3 cellular contexts compared by ENCODE assay signal in genomic region chr5:180811012-180811622, GRCh38.
A peak's percentile ranks its signal among the peaks of the same experiment; 100 is the strongest.
TF ChIP-seq lines count a peak whose summit lies in the region.

No MANE protein-coding gene starts in this region.

TF ChIP-seq in A549, 52 proteins besides CTCF, POLR2A, EP300 and RAD21:
- TF ChIP-seq EHMT2 (IDR thresholded peaks at IDR 0.05; ENCODE audit: low read depth) = no peak
- no peak for TF ChIP-seq ELK1 (IDR thresholded peaks at IDR 0.05; ENCODE audit: low read depth, low read length)
- TF ChIP-seq CBX2 (IDR thresholded peaks at IDR 0.05; ENCODE audit: borderline replicate concordance, low read depth) = no peak
- TF ChIP-seq MAFK (IDR thresholded peaks at IDR 0.05; ENCODE audit: partially characterized antibody) = no peak
- TF ChIP-seq ZFP36 (IDR thresholded peaks at IDR 0.05; ENCODE audit: borderline replicate concordance, partially characterized antibody) = no peak
- no peak for TF ChIP-seq CHD2 (IDR thresholded peaks at IDR 0.05; ENCODE audit: low read length, partially characterized antibody)
- no peak for TF ChIP-seq CBX8 (IDR thresholded peaks at IDR 0.05)
- no peak; the same call in 2 of the 3 replicates for TF ChIP-seq SMC3 (IDR thresholded peaks at IDR 0.05)
- TF ChIP-seq ZNF302 (CRISPR knock-in tag; IDR thresholded peaks at IDR 0.05) = no peak
- no peak for TF ChIP-seq TFCP2L1 (CRISPR knock-in tag; IDR thresholded peaks at IDR 0.05)
- TF ChIP-seq KDM5A (IDR thresholded peaks at IDR 0.05) = no peak
- TF ChIP-seq BCL3 (IDR thresholded peaks at IDR 0.05) = no peak
- TF ChIP-seq TP53 (CRISPR knock-in tag; IDR thresholded peaks at IDR 0.05) = no peak
- no peak for TF ChIP-seq FOSB (CRISPR knock-in tag; IDR thresholded peaks at IDR 0.05)

TF ChIP-seq in HEK293T, 16 proteins besides CTCF, POLR2A, EP300 and RAD21:
- peak; percentile 55 for TF ChIP-seq L3MBTL2 (conservative IDR thresholded peaks at IDR 0.05)
- TF ChIP-seq LEF1 (IDR thresholded peaks at IDR 0.05; ENCODE audit: borderline replicate concordance) = no peak
- no peak for TF ChIP-seq TARDBP (IDR thresholded peaks at IDR 0.05)

TF ChIP-seq in K562, 482 proteins besides CTCF, POLR2A, EP300 and RAD21 (continues in another document):
- TF ChIP-seq HES1 (IDR thresholded peaks at IDR 0.05; ENCODE audit: low read depth) (no peak), EGR1 (conservative IDR thresholded peaks at IDR 0.05) (0 out of 2 replicates have a peak, but pooled peaks have one; percentile 29), CAMTA2 (CRISPR knock-in tag; conservative IDR thresholded peaks at IDR 0.05) (no peak), HDAC3 (IDR thresholded peaks at IDR 0.05; ENCODE audit: borderline replicate concordance, partially characterized antibody) (no peak), AFF1 (IDR thresholded peaks at IDR 0.05; ENCODE audit: low read depth in 1 of 2, partially characterized antibody in 2 of 2) (peak in 1 of 2 experiments; percentile 20), TAF7 (tag; IDR thresholded peaks at IDR 0.05) (no peak), PTBP1 (IDR thresholded peaks at IDR 0.05; ENCODE audit: low read depth, low read length) (no peak), ZNF217 (CRISPR knock-in tag; IDR thresholded peaks at IDR 0.05) (no peak), BHLHE40 (IDR thresholded peaks at IDR 0.05; ENCODE audit: low read length) (0 out of 2 replicates have a peak, but pooled peaks have one; percentile 2), ZNF316 (IDR thresholded peaks at IDR 0.05) (0 out of 2 replicates have a peak, but pooled peaks have one; percentile 6), STAT5B (CRISPR knock-in tag; IDR thresholded peaks at IDR 0.05) (no peak), FOSL1 (tag; conservative IDR thresholded peaks at IDR 0.05) (0 out of 2 replicates have a peak, but pooled peaks have one; percentile 6), KAT2B (IDR thresholded peaks at IDR 0.05; ENCODE audit: low read depth, low read length) (no peak), NFE2L1 (tag; IDR thresholded peaks at IDR 0.05; ENCODE audit: borderline replicate concordance, low read depth) (no peak), SP1 (CRISPR knock-in tag; IDR thresholded peaks at IDR 0.05) (no peak), FOXO4 (CRISPR knock-in tag; IDR thresholded peaks at IDR 0.05) (no peak), CEBPG (CRISPR knock-in tag; IDR thresholded peaks at IDR 0.05) (no peak), CEBPG (tag; conservative IDR thresholded peaks at IDR 0.05 in 1 of 2, IDR thresholded peaks at IDR 0.05 in 1 of 2) (0 out of 4 replicates have a peak, but pooled peaks of 1 of the 2 experiments have one; percentile 11), PBX2 (CRISPR knock-in tag; IDR thresholded peaks at IDR 0.05; ENCODE audit: low read depth) (no peak), PBX2 (tag; conservative IDR thresholded peaks at IDR 0.05; ENCODE audit: low read depth) (no peak), PCBP2 (IDR thresholded peaks at IDR 0.05; ENCODE audit: low read depth, low read length, poor library complexity, severe bottlenecking) (no peak), POLR2AphosphoS5 (IDR thresholded peaks at IDR 0.05; ENCODE audit: control insufficient read depth, insufficient read depth, low read depth, low read length) (no peak), NFRKB (IDR thresholded peaks at IDR 0.05; ENCODE audit: low read depth) (no peak), ZZZ3 (IDR thresholded peaks at IDR 0.05) (no peak), CTCFL (IDR thresholded peaks at IDR 0.05; ENCODE audit: borderline replicate concordance, insufficient read depth, low read depth, low read length, poor library complexity, severe bottlenecking) (no peak), BRD4 (IDR thresholded peaks at IDR 0.05) (0 out of 2 replicates have a peak, but pooled peaks have one; percentile 13), ZNF197 (CRISPR knock-in tag; IDR thresholded peaks at IDR 0.05; ENCODE audit: low read depth) (0 out of 2 replicates have a peak, but pooled peaks have one; percentile 17), SREBF2 (CRISPR knock-in tag; IDR thresholded peaks at IDR 0.05) (no peak), HOMEZ (CRISPR knock-in tag; IDR thresholded peaks at IDR 0.05) (no peak), ZNF263 (CRISPR knock-in tag; IDR thresholded peaks at IDR 0.05; ENCODE audit: borderline replicate concordance) (no peak), POLR2G (IDR thresholded peaks at IDR 0.05; ENCODE audit: low read depth, low read length) (no peak), CREM (IDR thresholded peaks at IDR 0.05; ENCODE audit: low read depth) (no peak), ZFP36 (IDR thresholded peaks at IDR 0.05; ENCODE audit: low read depth, low read length, partially characterized antibody) (no peak), ZNF592 (IDR thresholded peaks at IDR 0.05) (0 out of 2 replicates have a peak, but pooled peaks have one; percentile 54), ZNF586 (CRISPR knock-in tag; conservative IDR thresholded peaks at IDR 0.05) (no peak), RNF219 (CRISPR knock-in tag; IDR thresholded peaks at IDR 0.05) (no peak), SAFB (IDR thresholded peaks at IDR 0.05; ENCODE audit: borderline replicate concordance, low read depth, low read length) (no peak)
